In genomic region chr4:78656968-78657445, GRCh38 we compare ENCODE assay signal across 8 cellular contexts.
A peak's percentile ranks its signal among the peaks of the same experiment; 100 is the strongest.
DNase-seq lines count a peak whose midpoint lies in the region; ATAC-seq and TF ChIP-seq lines count a peak whose summit lies in the region.

No MANE protein-coding gene starts in this region.

- H3K27ac Mint-ChIP-seq in activated naive CD8-positive, alpha-beta T cell treated with anti-CD3 and anti-CD28 coated beads, Interleukin-2, amount 50 U/mL, for 24 hours, result peak overlapping the region; percentile 87
- H3K27ac Mint-ChIP-seq in chondrocyte (ENCODE audit: unreplicated experiment), result no peak overlapping the region

- H3K4me2 ChIP-seq in KMS-11 (peak overlapping the region; percentile 30), parathyroid adenoma (ENCODE audit: low read length) (no peak overlapping the region)

- peak overlapping the region; percentile 71 for H3K4me3 Mint-ChIP-seq in activated naive CD8-positive, alpha-beta T cell treated with anti-CD3 and anti-CD28 coated beads, Interleukin-2, amount 50 U/mL, for 24 hours
- no peak overlapping the region for H3K4me3 Mint-ChIP-seq in chondrocyte (ENCODE audit: unreplicated experiment)

- peak overlapping the region; percentile 5; the same call in 1 of the 2 replicates for H3K9ac ChIP-seq in KMS-11
- H3K9ac ChIP-seq in parathyroid adenoma, result no peak overlapping the region

- H3K79me2 ChIP-seq in KMS-11 (ENCODE audit: insufficient read depth, low read depth), result no peaks in the 10 kb centered on the region
- no peaks in the 10 kb centered on the region for H3K79me2 ChIP-seq in parathyroid adenoma

- no peaks in the 10 kb centered on the region for H3K27me3 Mint-ChIP-seq in activated naive CD8-positive, alpha-beta T cell treated with anti-CD3 and anti-CD28 coated beads, Interleukin-2, amount 50 U/mL, for 24 hours
- no peaks in the 10 kb centered on the region for H3K27me3 Mint-ChIP-seq in chondrocyte (ENCODE audit: low read depth)

- H3K27me3 ChIP-seq in KMS-11 (ENCODE audit: insufficient read depth, low read depth) (no peaks in the 10 kb centered on the region), parathyroid adenoma (ENCODE audit: control insufficient read depth, insufficient read depth, low read length) (no peaks in the 10 kb centered on the region)

- no peaks in the 10 kb centered on the region for H3K9me3 ChIP-seq in parathyroid adenoma (ENCODE audit: control insufficient read depth, low read length)

- no peaks in the 10 kb centered on the region for H4K20me1 ChIP-seq in KMS-11 (ENCODE audit: insufficient read depth)

- peaks cover 50% of the 10 kb centered on the region for H3K4me1 ChIP-seq in KMS-11 (ENCODE audit: low read depth, poor library complexity, severe bottlenecking)
- H3K4me1 ChIP-seq in parathyroid adenoma, result no peaks in the 10 kb centered on the region

- DNase-seq in activated naive CD8-positive, alpha-beta T cell treated with anti-CD3 and anti-CD28 coated beads, Interleukin-2, amount 50 U/mL, for 24 hours, result no peak
- DNase-seq in chondrocyte (ENCODE audit: low spot score), result no peak
- no peak for DNase-seq in NCI-H1436 treated with DMSO at 0.1 percent for 48 hours (lab: John Stamatoyannopoulos, UW)
- no peak for DNase-seq in HuH-7 (ENCODE audit: low spot score)

- ATAC-seq in GM18909 (IDR thresholded peaks at IDR 0.05; ENCODE audit: poor library complexity, unreplicated experiment) (peak; percentile 34), HG02938 (IDR thresholded peaks at IDR 0.05; ENCODE audit: unreplicated experiment) (no peak)
- ATAC-seq in activated naive CD8-positive, alpha-beta T cell treated with anti-CD3 and anti-CD28 coated beads, Interleukin-2, amount 50 U/mL, for 24 hours, result peak; percentile 69

- H3K4me3 ChIP-seq in KMS-11 (IDR thresholded peaks at IDR 0.05; ENCODE audit: insufficient read depth, low read depth, low read length) (peak overlapping the region; percentile 80), parathyroid adenoma (ENCODE audit: low read depth, low read length) (no peak overlapping the region)

- no peaks in the 10 kb centered on the region for H3K36me3 Mint-ChIP-seq in activated naive CD8-positive, alpha-beta T cell treated with anti-CD3 and anti-CD28 coated beads, Interleukin-2, amount 50 U/mL, for 24 hours (ENCODE audit: low read depth)
- no peaks in the 10 kb centered on the region for H3K36me3 Mint-ChIP-seq in chondrocyte (ENCODE audit: low read depth)

- H3K27ac ChIP-seq in KMS-11 (peak overlapping the region; percentile 5; the same call in 1 of the 2 replicates), parathyroid adenoma (peak overlapping the region; percentile 6)

- no peaks in the 10 kb centered on the region for H3K9me3 Mint-ChIP-seq in activated naive CD8-positive, alpha-beta T cell treated with anti-CD3 and anti-CD28 coated beads, Interleukin-2, amount 50 U/mL, for 24 hours
- no peaks in the 10 kb centered on the region for H3K9me3 Mint-ChIP-seq in chondrocyte (ENCODE audit: low read depth)

- no peaks in the 10 kb centered on the region for H3K36me3 ChIP-seq in KMS-11 (ENCODE audit: insufficient read depth)
- no peaks in the 10 kb centered on the region for H3K36me3 ChIP-seq in parathyroid adenoma (ENCODE audit: control insufficient read depth, insufficient read depth, low read length)

- H2AFZ ChIP-seq in KMS-11 (ENCODE audit: low read depth) (peak overlapping the region; percentile 25), parathyroid adenoma (no peak overlapping the region)

- TF ChIP-seq CTCF in KMS-11 (conservative IDR thresholded peaks at IDR 0.05; ENCODE audit: low read depth, low read length), result no peak
- TF ChIP-seq CTCF in parathyroid adenoma (IDR thresholded peaks at IDR 0.05), result no peak
- no peak for TF ChIP-seq CTCF in chondrocyte (IDR thresholded peaks at IDR 0.05)

- H3K4me1 Mint-ChIP-seq in activated naive CD8-positive, alpha-beta T cell treated with anti-CD3 and anti-CD28 coated beads, Interleukin-2, amount 50 U/mL, for 24 hours, result peaks cover 51% of the 10 kb centered on the region
- H3K4me1 Mint-ChIP-seq in chondrocyte (ENCODE audit: low read depth), result peaks cover 20% of the 10 kb centered on the region
